In the genomic region with DNA sequence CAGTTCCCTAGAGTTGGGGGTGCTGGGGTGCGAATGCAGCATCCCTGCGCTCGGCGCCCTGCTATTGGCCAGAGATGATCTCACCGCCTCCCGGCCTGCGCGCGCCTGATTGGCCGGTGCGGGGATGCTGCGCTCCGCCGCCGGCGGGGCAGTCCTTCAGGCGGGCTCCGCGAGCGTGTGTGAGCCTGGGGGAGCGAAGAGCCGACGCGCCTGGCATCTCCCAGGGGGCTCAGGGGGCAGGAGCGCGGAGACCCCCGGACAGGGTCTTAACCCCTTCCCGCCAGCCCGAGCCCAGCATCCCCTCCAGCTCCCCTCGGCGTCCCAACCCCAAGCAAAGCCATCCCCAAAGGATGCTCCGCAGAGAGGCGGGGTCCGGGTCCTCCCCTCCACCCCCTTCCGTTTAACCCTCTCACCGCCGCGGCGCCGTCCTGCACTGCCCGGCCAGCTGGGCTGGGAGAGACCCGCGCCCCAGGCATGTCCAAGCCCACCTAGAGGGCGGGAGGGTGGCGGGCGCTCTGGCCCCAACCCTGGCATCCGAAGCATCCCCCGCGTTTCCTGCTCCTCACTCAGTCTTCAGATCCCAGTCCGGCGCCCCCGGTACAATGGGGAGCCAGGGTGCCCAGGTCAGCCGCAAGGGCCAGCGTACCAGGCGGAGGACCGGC, we compare ENCODE assay signal across 11 cellular contexts. TPM values are rescaled to one million over a fixed set of nuclear protein-coding genes. Genes with fewer than 3 reads are reported as not detected.
DNase-seq lines count a peak whose midpoint lies in the region; ATAC-seq and FAIRE-seq lines count a peak whose summit lies in the region.
"Had no signal": no experiment of that assay in that cellular context is flagged by ENCODE, and none has a peak within 500 bp of the region (broad histone marks: within the 10 kb centered on the region; RNA-seq: fewer than 3 reads in every experiment).

No MANE protein-coding gene starts in this region.

- DNase-seq in NCI-H2227 (lab: John Stamatoyannopoulos, UW; ENCODE audit: unreplicated experiment), result peak; percentile 88
- DNase-seq in frontal cortex (ENCODE audit: low spot score in 2 of 2), result peak; percentile 61 to 81
- DNase-seq in nucleus accumbens (lab: John Stamatoyannopoulos, UW), result peak in 33 of 56 donors; percentile 10 to 79 (median 40)
- no peak for DNase-seq in NCI-H2107 treated with DMSO at 0.1 percent for 48 hours (lab: John Stamatoyannopoulos, UW; ENCODE audit: unreplicated experiment)
- DNase-seq: RPMI8226 had no signal

- H3K4me1 ChIP-seq in ES-I3 (ENCODE audit: insufficient read depth, low read length), result no peaks in the 10 kb centered on the region; the same call in 1 of the 2 replicates

- H3K9me3 ChIP-seq in ES-I3 (ENCODE audit: control insufficient read depth, insufficient read depth, low read length), result no peaks in the 10 kb centered on the region
- H3K9me3 ChIP-seq: thoracic aorta had no signal

- ATAC-seq in GM19351 (IDR thresholded peaks at IDR 0.05; ENCODE audit: unreplicated experiment) (no peak), GM21825 (IDR thresholded peaks at IDR 0.05; ENCODE audit: unreplicated experiment) (no peak), HG02973 (IDR thresholded peaks at IDR 0.05; ENCODE audit: unreplicated experiment) (no peak)

- FAIRE-seq in frontal cortex (lab: Jason Lieb, UNC), result no peak
- FAIRE-seq: keratinocyte had no signal

- peak overlapping the region; percentile 58; the same call in 1 of the 2 replicates for H3K9ac ChIP-seq in ES-I3 (ENCODE audit: low read depth, low read length)

- H3K36me3 ChIP-seq in ES-I3 (ENCODE audit: insufficient read depth, low read length), result no peaks in the 10 kb centered on the region; the same call in 1 of the 2 replicates

RNA-seq across cellular contexts. Expression of gene TOR2A, which starts 19.1 kb away (rescaled TPM):
- total RNA-seq in frontal cortex, result 7.3 TPM

RNA-seq across cellular contexts. Expression of gene SH2D3C, which starts 24.2 kb away (rescaled TPM):
- total RNA-seq in frontal cortex, result 6.1 TPM

RNA-seq across cellular contexts. Expression of gene CDK9, which starts 31.6 kb away (rescaled TPM):
- total RNA-seq in frontal cortex, result 40.4 TPM

RNA-seq across cellular contexts. Expression of gene TTC16, which starts 38.4 kb away (rescaled TPM):
- total RNA-seq in frontal cortex, result not detected

RNA-seq across cellular contexts. Expression of gene PTRH1, which starts 38.8 kb away (rescaled TPM):
- 6.9 TPM for total RNA-seq in frontal cortex
